ENCODE assay signal across 31 cellular contexts in the genomic region with DNA sequence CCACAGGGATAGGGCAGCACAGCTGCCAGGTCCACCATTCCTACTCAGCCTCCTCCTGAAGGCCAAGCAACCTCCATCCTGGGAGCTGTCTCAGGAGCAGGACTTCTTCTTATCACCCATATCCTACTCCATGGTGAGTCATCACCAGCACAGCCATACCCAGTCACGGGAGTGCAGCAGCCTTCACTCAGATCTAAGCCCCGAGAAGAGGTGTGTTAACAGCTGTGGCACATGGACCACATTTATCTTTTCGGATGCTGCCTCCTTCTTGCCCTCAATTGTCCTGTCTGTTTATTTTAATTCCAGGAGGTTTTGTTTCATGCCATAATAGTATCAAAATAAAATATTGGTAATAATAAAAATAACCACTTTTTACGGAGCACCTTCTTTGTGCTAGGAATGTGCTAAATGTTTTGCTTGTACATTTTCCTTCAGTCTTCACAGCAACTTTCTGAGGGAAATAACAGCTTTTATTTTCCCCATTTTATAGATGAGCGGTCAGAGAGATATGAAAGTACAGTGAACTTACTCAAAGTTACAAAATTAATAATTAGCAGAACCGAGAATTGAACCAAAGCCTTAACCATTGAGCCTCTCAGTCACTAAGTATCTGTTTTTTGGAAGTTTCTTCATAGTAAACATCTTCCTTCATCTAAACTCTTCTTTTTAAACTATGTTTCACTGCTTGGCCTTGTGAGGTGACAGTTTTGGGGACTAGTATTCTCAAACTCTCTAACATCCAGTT. TPM values are rescaled to one million over a fixed set of nuclear protein-coding genes. Genes with fewer than 3 reads are reported as not detected.
A peak's percentile ranks its signal among the peaks of the same experiment; 100 is the strongest.
DNase-seq lines count a peak whose midpoint lies in the region; ATAC-seq and TF ChIP-seq lines count a peak whose summit lies in the region.
"Had no signal": no experiment of that assay in that cellular context is flagged by ENCODE, and none has a peak within 500 bp of the region (broad histone marks: within the 10 kb centered on the region; RNA-seq: fewer than 3 reads in every experiment).

No MANE protein-coding gene starts in this region.

- no peaks in the 10 kb centered on the region for H3K27me3 Mint-ChIP-seq in chondrocyte (ENCODE audit: low read depth)

- H3K36me3 Mint-ChIP-seq in chondrocyte (ENCODE audit: low read depth): no peaks in the 10 kb centered on the region
- H3K36me3 Mint-ChIP-seq: CD4-positive, alpha-beta memory T cell; naive thymus-derived CD4-positive, alpha-beta T cell had no signal

- H3K27ac Mint-ChIP-seq in chondrocyte (ENCODE audit: unreplicated experiment): no peak overlapping the region
- H3K27ac Mint-ChIP-seq: activated CD4-positive, alpha-beta T cell treated with anti-CD3 and anti-CD28 coated beads, Interleukin-2, amount 10 ng/mL, durations not matched to agents 24 days and 14 days; activated T-cell treated with anti-CD3 and anti-CD28 coated beads, Interleukin-2, amount 50 U/mL, for 24 hours; naive thymus-derived CD4-positive, alpha-beta T cell had no signal

- H3K4me3 Mint-ChIP-seq in chondrocyte (ENCODE audit: unreplicated experiment): no peak overlapping the region
- H3K4me3 Mint-ChIP-seq: activated CD4-positive, alpha-beta T cell treated with anti-CD3 and anti-CD28 coated beads, Interleukin-2, amount 10 ng/mL, durations not matched to agents 24 days and 14 days; activated T-cell treated with anti-CD3 and anti-CD28 coated beads, Interleukin-2, amount 50 U/mL, for 24 hours; CD4-positive, alpha-beta memory T cell; IgD-negative memory B cell; naive thymus-derived CD4-positive, alpha-beta T cell had no signal

- peak; percentile 3 for DNase-seq in EH (ENCODE audit: low read depth)
- DNase-seq in OCI-M1 (lab: John Stamatoyannopoulos, UW): peak; percentile 28
- no peak for DNase-seq in foreskin keratinocyte
- DNase-seq in chondrocyte (ENCODE audit: low spot score): no peak
- DNase-seq in DMS114 treated with DMSO at 0.1 percent for 48 hours (lab: John Stamatoyannopoulos, UW; ENCODE audit: unreplicated experiment): no peak
- DNase-seq in omental fat pad (ENCODE audit: low spot score): no peak
- DNase-seq in GOT3 (lab: John Stamatoyannopoulos, UW): no peak
- DNase-seq: activated CD4-positive, alpha-beta T cell treated with anti-CD3 and anti-CD28 coated beads, Interleukin-2, amount 10 ng/mL, durations not matched to agents 24 days and 14 days; activated naive CD4-positive, alpha-beta T cell; activated T-cell treated with anti-CD3 and anti-CD28 coated beads, Interleukin-2, amount 50 U/mL, for 24 hours; CD4-positive, alpha-beta memory T cell; cerebellar nuclear complex; dorsolateral prefrontal cortex; GDM1; left ventricle myocardium inferior; naive thymus-derived CD4-positive, alpha-beta T cell; NCI-H1417; NCI-H2081 treated with DMSO at 0.1 percent for 48 hours; NCI-H748 treated with DMSO at 0.1 percent for 48 hours; stimulated activated CD4-positive, alpha-beta T cell treated with anti-CD3 and anti-CD28 coated beads, Interleukin-1b, Interleukin-23, amount 100 ng/mL, for 48 hours; transverse colon had no signal

- H3K4me1 Mint-ChIP-seq in chondrocyte (ENCODE audit: low read depth): no peaks in the 10 kb centered on the region
- H3K4me1 Mint-ChIP-seq: activated CD4-positive, alpha-beta T cell treated with anti-CD3 and anti-CD28 coated beads, Interleukin-2, amount 10 ng/mL, durations not matched to agents 24 days and 14 days; CD4-positive, alpha-beta memory T cell; IgD-negative memory B cell had no signal

- no peaks in the 10 kb centered on the region for H3K9me3 Mint-ChIP-seq in chondrocyte (ENCODE audit: low read depth)
- H3K9me3 Mint-ChIP-seq: activated CD4-positive, alpha-beta T cell treated with anti-CD3 and anti-CD28 coated beads, Interleukin-2, amount 10 ng/mL, durations not matched to agents 24 days and 14 days; activated T-cell treated with anti-CD3 and anti-CD28 coated beads, Interleukin-2, amount 50 U/mL, for 24 hours; CD4-positive, alpha-beta memory T cell; naive thymus-derived CD4-positive, alpha-beta T cell had no signal

- H3K27me3 ChIP-seq in foreskin keratinocyte: no peaks in the 10 kb centered on the region

- no peaks in the 10 kb centered on the region for H3K4me1 ChIP-seq in foreskin keratinocyte
- H3K4me1 ChIP-seq: A549, HAP-1, left ventricle myocardium inferior, transverse colon had no signal

- no peak overlapping the region for H3K27ac ChIP-seq in foreskin keratinocyte
- H3K27ac ChIP-seq: A549, dorsolateral prefrontal cortex, left ventricle myocardium inferior, skin epidermis, transverse colon, VCaP had no signal

- ATAC-seq in HG02759 (IDR thresholded peaks at IDR 0.05; ENCODE audit: unreplicated experiment) (peak; percentile 44), foreskin keratinocyte (peak; percentile 75), omental fat pad (ENCODE audit: low FRiP score) (no peak)
- ATAC-seq: A549; naive thymus-derived CD4-positive, alpha-beta T cell; SK-N-SH treated with all-trans-retinoic acid at 6 μM for 48 hours had no signal

- TF ChIP-seq CTCF in foreskin keratinocyte (conservative IDR thresholded peaks at IDR 0.05): no peak
- no peak for TF ChIP-seq CTCF in chondrocyte (IDR thresholded peaks at IDR 0.05)
- no peak for TF ChIP-seq CTCF in omental fat pad (IDR thresholded peaks at IDR 0.05)

RNA-seq across cellular contexts. Expression of gene KEL, which starts 2.5 kb away (rescaled TPM):
- total RNA-seq in foreskin keratinocyte (not detected in 2 replicates), chondrocyte (0.40 to 0.79 TPM (median 0.44 TPM) in 3 replicates), omental fat pad (under 1 TPM in 2 of 4 donors, not detected in 2; 0.28 to 0.96 TPM)
- polyA plus RNA-seq in foreskin keratinocyte: 0.04 TPM in 1 of 2 replicates, not detected in the other
- total RNA-seq: fibroblast of lung, osteoblast had no signal
- polyA plus RNA-seq: CD4-positive, alpha-beta memory T cell; IgD-negative memory B cell had no signal

RNA-seq across cellular contexts. Expression of gene LLCFC1, which starts 25.4 kb away (rescaled TPM):
- total RNA-seq in foreskin keratinocyte: not detected in 2 replicates
- not detected in 2 replicates for polyA plus RNA-seq in foreskin keratinocyte
- not detected in 3 replicates for total RNA-seq in chondrocyte
- total RNA-seq in omental fat pad: not detected
- total RNA-seq: activated CD4-positive, alpha-beta T cell treated with anti-CD3 and anti-CD28 coated beads, Interleukin-2, amount 10 ng/mL, durations not matched to agents 24 days and 14 days; CD4-positive, alpha-beta memory T cell; dorsolateral prefrontal cortex; fibroblast of lung; left ventricle myocardium inferior; osteoblast; T-helper 2 cell treated with Interferon-gamma antibody and Interleukin-4, amounts not matched to agents 100 ng/mL and 5 ng/mL, for 36 hours; transverse colon had no signal
- polyA plus RNA-seq: A549; CD4-positive, alpha-beta memory T cell; fibroblast of lung; IgD-negative memory B cell; naive thymus-derived CD4-positive, alpha-beta T cell had no signal

RNA-seq across cellular contexts. Expression of gene TRPV5, which starts 31.1 kb away (rescaled TPM):
- total RNA-seq in foreskin keratinocyte (not detected in 2 replicates), chondrocyte (not detected in 3 replicates), omental fat pad (not detected)
- polyA plus RNA-seq in foreskin keratinocyte: not detected in 2 replicates
- total RNA-seq: activated CD4-positive, alpha-beta T cell treated with anti-CD3 and anti-CD28 coated beads, Interleukin-2, amount 10 ng/mL, durations not matched to agents 24 days and 14 days; CD4-positive, alpha-beta memory T cell; fibroblast of lung; left ventricle myocardium inferior; naive thymus-derived CD4-positive, alpha-beta T cell; osteoblast; T-helper 2 cell treated with Interferon-gamma antibody and Interleukin-4, amounts not matched to agents 100 ng/mL and 5 ng/mL, for 36 hours; transverse colon had no signal
- polyA plus RNA-seq: A549; CD4-positive, alpha-beta memory T cell; fibroblast of lung; IgD-negative memory B cell; naive thymus-derived CD4-positive, alpha-beta T cell had no signal

Comparison
In these comparisons a context has a peak if more than half of its experiments do, and no peak if none do; other contexts are left out.
1. DNase-seq: peak in EH (single experiment) and OCI-M1 (single experiment); none in foreskin keratinocyte (0 of 2), chondrocyte (single experiment), DMS114 treated with DMSO at 0.1 percent for 48 hours (single experiment), omental fat pad (single experiment) and GOT3 (single experiment).